ENCODE assay signal across 1 cellular context in the genomic region with DNA sequence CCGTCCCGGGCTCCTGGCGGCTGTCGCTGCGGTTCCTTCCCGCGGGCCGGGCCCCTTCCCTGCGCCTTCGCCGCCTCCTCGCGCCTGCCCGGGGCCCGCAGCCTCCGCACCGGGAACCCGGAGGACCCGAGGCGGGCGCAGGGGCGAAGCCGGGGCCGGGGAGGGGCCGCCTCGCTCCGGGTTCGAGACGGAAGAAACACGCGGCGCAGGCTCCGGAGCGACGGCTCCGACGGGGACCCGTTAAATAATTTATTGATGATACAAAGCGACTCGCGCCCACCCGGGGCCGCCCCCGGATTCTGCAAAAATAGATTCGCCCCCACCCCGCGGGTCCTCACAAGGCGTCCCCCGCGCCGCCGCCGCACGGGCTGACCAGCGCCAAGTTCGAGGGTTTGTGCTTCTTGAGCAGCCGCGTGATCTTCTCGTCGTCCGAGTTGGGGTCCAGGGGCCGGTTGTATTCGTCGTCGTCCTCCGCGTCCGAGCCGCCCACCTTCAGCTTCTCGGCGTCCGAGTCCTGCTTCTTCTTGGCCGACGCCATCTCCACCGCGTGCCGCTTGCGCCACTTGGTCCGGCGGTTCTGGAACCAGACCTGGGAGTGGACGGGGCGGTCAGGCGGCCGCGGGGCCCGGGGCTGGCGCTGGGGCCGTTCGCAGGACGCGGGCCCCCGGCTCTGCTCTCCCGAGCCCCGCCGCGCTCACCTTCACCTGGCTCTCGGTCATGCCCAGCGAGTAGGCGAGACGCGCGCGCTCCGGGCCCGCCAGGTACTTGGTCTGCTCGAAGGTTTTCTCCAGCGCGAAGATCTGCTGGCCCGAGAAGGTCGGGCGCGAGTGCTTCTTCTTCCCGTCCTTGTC.
A peak's percentile ranks its signal among the peaks of the same experiment; 100 is the strongest.
TF ChIP-seq lines count a peak whose summit lies in the region.

No MANE protein-coding gene starts in this region.

TF ChIP-seq in H1, 55 proteins besides CTCF, POLR2A, EP300 and RAD21:
- TF ChIP-seq JUN (IDR thresholded peaks at IDR 0.05; ENCODE audit: low read depth, low read length), result no peak
- TF ChIP-seq, protein P1, sequence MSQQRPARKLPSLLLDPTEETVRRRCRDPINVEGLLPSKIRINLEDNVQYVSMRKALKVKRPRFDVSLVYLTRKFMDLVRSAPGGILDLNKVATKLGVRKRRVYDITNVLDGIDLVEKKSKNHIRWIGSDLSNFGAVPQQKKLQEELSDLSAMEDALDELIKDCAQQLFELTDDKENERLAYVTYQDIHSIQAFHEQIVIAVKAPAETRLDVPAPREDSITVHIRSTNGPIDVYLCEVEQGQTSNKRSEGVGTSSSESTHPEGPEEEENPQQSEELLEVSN (IDR thresholded peaks at IDR 0.05), result no peak
- no peak for TF ChIP-seq SIN3A (conservative IDR thresholded peaks at IDR 0.05 in 1 of 2, IDR thresholded peaks at IDR 0.05 in 1 of 2; ENCODE audit: low read depth in 1 of 2, low read length in 2 of 2)
- TF ChIP-seq BACH1 (IDR thresholded peaks at IDR 0.05; ENCODE audit: low read length), result no peak
- TF ChIP-seq HDAC6 (IDR thresholded peaks at IDR 0.05; ENCODE audit: low read depth, low read length), result no peak
- TF ChIP-seq, protein P2, sequence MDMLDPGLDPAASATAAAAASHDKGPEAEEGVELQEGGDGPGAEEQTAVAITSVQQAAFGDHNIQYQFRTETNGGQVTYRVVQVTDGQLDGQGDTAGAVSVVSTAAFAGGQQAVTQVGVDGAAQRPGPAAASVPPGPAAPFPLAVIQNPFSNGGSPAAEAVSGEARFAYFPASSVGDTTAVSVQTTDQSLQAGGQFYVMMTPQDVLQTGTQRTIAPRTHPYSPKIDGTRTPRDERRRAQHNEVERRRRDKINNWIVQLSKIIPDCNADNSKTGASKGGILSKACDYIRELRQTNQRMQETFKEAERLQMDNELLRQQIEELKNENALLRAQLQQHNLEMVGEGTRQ (IDR thresholded peaks at IDR 0.05; ENCODE audit: low read length), result no peak
- no peak for TF ChIP-seq SIX5 (IDR thresholded peaks at IDR 0.05; ENCODE audit: low read depth, low read length)
- TF ChIP-seq, protein P3, sequence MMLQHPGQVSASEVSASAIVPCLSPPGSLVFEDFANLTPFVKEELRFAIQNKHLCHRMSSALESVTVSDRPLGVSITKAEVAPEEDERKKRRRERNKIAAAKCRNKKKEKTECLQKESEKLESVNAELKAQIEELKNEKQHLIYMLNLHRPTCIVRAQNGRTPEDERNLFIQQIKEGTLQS (IDR thresholded peaks at IDR 0.05; ENCODE audit: insufficient read depth, low read depth, low read length), result no peak
- TF ChIP-seq BRCA1 (IDR thresholded peaks at IDR 0.05; ENCODE audit: low read depth, low read length), result no peak
- no peak for TF ChIP-seq TBP (IDR thresholded peaks at IDR 0.05; ENCODE audit: low read depth, low read length)
- TF ChIP-seq SRF (IDR thresholded peaks at IDR 0.05; ENCODE audit: low read depth, low read length), result no peak
- no peak for TF ChIP-seq NANOG (IDR thresholded peaks at IDR 0.05; ENCODE audit: insufficient read depth, low read depth, low read length, poor library complexity, severe bottlenecking)
- TF ChIP-seq ZNF274 (IDR thresholded peaks at IDR 0.05; ENCODE audit: borderline replicate concordance, extremely low read depth, low read length), result no peak
- no peak for TF ChIP-seq SP4 (IDR thresholded peaks at IDR 0.05; ENCODE audit: low read length)
- TF ChIP-seq RNF2 (IDR thresholded peaks at IDR 0.05; ENCODE audit: borderline replicate concordance, low read depth, low read length, missing control alignments, poor library complexity, severe bottlenecking), result peak; percentile 91
- no peak for TF ChIP-seq RFX5 (IDR thresholded peaks at IDR 0.05; ENCODE audit: borderline replicate concordance, low read depth, low read length)
- no peak for TF ChIP-seq PHF8 (conservative IDR thresholded peaks at IDR 0.05; ENCODE audit: low read depth, low read length)
- no peak for TF ChIP-seq POU5F1 (IDR thresholded peaks at IDR 0.05; ENCODE audit: low read depth, low read length)
- TF ChIP-seq JUND (IDR thresholded peaks at IDR 0.05; ENCODE audit: low read length), result no peak
- TF ChIP-seq SUZ12 (IDR thresholded peaks at IDR 0.05; ENCODE audit: low read length), result peak; percentile 88
- TF ChIP-seq EZH2 (IDR thresholded peaks at IDR 0.05; ENCODE audit: low read depth, low read length, severe bottlenecking), result peak; percentile 97
- TF ChIP-seq MAFK (IDR thresholded peaks at IDR 0.05; ENCODE audit: low read depth, low read length), result no peak
- no peak for TF ChIP-seq SP1 (IDR thresholded peaks at IDR 0.05; ENCODE audit: low read depth, low read length)
- no peak for TF ChIP-seq TAF1 (IDR thresholded peaks at IDR 0.05; ENCODE audit: low read depth, low read length)
- TF ChIP-seq BCL11A (IDR thresholded peaks at IDR 0.05; ENCODE audit: low read depth in 2 of 2, low read length in 2 of 2), result no peak
- no peak for TF ChIP-seq SAP30 (IDR thresholded peaks at IDR 0.05; ENCODE audit: insufficient read depth, insufficient replicate concordance, low read length)
- no peak for TF ChIP-seq RXRA (IDR thresholded peaks at IDR 0.05; ENCODE audit: insufficient read depth, low read depth, low read length)
- TF ChIP-seq, protein P4, sequence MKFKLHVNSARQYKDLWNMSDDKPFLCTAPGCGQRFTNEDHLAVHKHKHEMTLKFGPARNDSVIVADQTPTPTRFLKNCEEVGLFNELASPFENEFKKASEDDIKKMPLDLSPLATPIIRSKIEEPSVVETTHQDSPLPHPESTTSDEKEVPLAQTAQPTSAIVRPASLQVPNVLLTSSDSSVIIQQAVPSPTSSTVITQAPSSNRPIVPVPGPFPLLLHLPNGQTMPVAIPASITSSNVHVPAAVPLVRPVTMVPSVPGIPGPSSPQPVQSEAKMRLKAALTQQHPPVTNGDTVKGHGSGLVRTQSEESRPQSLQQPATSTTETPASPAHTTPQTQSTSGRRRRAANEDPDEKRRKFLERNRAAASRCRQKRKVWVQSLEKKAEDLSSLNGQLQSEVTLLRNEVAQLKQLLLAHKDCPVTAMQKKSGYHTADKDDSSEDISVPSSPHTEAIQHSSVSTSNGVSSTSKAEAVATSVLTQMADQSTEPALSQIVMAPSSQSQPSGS (IDR thresholded peaks at IDR 0.05; ENCODE audit: low read length), result no peak
- TF ChIP-seq GABPA (IDR thresholded peaks at IDR 0.05; ENCODE audit: borderline replicate concordance, insufficient read depth, low read length), result peak; percentile 40; the same call in 1 of the 2 replicates
- TF ChIP-seq RBBP5 (IDR thresholded peaks at IDR 0.05; ENCODE audit: borderline replicate concordance, low read depth, low read length), result no peak
- no peak for TF ChIP-seq HDAC2 (IDR thresholded peaks at IDR 0.05; ENCODE audit: borderline replicate concordance in 1 of 2, low read depth in 2 of 2, low read length in 2 of 2)
- TF ChIP-seq CREB1 (IDR thresholded peaks at IDR 0.05), result no peak
- TF ChIP-seq TEAD4 (IDR thresholded peaks at IDR 0.05; ENCODE audit: low read depth, low read length), result no peak
- no peak for TF ChIP-seq CTBP2 (IDR thresholded peaks at IDR 0.05; ENCODE audit: borderline replicate concordance, insufficient read depth, insufficient read length, low read length)
- TF ChIP-seq CHD1 (IDR thresholded peaks at IDR 0.05; ENCODE audit: low read depth, low read length), result no peak
- TF ChIP-seq, protein P5, sequence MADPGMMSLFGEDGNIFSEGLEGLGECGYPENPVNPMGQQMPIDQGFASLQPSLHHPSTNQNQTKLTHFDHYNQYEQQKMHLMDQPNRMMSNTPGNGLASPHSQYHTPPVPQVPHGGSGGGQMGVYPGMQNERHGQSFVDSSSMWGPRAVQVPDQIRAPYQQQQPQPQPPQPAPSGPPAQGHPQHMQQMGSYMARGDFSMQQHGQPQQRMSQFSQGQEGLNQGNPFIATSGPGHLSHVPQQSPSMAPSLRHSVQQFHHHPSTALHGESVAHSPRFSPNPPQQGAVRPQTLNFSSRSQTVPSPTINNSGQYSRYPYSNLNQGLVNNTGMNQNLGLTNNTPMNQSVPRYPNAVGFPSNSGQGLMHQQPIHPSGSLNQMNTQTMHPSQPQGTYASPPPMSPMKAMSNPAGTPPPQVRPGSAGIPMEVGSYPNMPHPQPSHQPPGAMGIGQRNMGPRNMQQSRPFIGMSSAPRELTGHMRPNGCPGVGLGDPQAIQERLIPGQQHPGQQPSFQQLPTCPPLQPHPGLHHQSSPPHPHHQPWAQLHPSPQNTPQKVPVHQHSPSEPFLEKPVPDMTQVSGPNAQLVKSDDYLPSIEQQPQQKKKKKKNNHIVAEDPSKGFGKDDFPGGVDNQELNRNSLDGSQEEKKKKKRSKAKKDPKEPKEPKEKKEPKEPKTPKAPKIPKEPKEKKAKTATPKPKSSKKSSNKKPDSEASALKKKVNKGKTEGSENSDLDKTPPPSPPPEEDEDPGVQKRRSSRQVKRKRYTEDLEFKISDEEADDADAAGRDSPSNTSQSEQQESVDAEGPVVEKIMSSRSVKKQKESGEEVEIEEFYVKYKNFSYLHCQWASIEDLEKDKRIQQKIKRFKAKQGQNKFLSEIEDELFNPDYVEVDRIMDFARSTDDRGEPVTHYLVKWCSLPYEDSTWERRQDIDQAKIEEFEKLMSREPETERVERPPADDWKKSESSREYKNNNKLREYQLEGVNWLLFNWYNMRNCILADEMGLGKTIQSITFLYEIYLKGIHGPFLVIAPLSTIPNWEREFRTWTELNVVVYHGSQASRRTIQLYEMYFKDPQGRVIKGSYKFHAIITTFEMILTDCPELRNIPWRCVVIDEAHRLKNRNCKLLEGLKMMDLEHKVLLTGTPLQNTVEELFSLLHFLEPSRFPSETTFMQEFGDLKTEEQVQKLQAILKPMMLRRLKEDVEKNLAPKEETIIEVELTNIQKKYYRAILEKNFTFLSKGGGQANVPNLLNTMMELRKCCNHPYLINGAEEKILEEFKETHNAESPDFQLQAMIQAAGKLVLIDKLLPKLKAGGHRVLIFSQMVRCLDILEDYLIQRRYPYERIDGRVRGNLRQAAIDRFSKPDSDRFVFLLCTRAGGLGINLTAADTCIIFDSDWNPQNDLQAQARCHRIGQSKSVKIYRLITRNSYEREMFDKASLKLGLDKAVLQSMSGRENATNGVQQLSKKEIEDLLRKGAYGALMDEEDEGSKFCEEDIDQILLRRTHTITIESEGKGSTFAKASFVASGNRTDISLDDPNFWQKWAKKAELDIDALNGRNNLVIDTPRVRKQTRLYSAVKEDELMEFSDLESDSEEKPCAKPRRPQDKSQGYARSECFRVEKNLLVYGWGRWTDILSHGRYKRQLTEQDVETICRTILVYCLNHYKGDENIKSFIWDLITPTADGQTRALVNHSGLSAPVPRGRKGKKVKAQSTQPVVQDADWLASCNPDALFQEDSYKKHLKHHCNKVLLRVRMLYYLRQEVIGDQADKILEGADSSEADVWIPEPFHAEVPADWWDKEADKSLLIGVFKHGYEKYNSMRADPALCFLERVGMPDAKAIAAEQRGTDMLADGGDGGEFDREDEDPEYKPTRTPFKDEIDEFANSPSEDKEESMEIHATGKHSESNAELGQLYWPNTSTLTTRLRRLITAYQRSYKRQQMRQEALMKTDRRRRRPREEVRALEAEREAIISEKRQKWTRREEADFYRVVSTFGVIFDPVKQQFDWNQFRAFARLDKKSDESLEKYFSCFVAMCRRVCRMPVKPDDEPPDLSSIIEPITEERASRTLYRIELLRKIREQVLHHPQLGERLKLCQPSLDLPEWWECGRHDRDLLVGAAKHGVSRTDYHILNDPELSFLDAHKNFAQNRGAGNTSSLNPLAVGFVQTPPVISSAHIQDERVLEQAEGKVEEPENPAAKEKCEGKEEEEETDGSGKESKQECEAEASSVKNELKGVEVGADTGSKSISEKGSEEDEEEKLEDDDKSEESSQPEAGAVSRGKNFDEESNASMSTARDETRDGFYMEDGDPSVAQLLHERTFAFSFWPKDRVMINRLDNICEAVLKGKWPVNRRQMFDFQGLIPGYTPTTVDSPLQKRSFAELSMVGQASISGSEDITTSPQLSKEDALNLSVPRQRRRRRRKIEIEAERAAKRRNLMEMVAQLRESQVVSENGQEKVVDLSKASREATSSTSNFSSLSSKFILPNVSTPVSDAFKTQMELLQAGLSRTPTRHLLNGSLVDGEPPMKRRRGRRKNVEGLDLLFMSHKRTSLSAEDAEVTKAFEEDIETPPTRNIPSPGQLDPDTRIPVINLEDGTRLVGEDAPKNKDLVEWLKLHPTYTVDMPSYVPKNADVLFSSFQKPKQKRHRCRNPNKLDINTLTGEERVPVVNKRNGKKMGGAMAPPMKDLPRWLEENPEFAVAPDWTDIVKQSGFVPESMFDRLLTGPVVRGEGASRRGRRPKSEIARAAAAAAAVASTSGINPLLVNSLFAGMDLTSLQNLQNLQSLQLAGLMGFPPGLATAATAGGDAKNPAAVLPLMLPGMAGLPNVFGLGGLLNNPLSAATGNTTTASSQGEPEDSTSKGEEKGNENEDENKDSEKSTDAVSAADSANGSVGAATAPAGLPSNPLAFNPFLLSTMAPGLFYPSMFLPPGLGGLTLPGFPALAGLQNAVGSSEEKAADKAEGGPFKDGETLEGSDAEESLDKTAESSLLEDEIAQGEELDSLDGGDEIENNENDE (IDR thresholded peaks at IDR 0.05; ENCODE audit: insufficient replicate concordance, low read length), result no peak
